9 cellular contexts compared by ENCODE assay signal in the genomic region with DNA sequence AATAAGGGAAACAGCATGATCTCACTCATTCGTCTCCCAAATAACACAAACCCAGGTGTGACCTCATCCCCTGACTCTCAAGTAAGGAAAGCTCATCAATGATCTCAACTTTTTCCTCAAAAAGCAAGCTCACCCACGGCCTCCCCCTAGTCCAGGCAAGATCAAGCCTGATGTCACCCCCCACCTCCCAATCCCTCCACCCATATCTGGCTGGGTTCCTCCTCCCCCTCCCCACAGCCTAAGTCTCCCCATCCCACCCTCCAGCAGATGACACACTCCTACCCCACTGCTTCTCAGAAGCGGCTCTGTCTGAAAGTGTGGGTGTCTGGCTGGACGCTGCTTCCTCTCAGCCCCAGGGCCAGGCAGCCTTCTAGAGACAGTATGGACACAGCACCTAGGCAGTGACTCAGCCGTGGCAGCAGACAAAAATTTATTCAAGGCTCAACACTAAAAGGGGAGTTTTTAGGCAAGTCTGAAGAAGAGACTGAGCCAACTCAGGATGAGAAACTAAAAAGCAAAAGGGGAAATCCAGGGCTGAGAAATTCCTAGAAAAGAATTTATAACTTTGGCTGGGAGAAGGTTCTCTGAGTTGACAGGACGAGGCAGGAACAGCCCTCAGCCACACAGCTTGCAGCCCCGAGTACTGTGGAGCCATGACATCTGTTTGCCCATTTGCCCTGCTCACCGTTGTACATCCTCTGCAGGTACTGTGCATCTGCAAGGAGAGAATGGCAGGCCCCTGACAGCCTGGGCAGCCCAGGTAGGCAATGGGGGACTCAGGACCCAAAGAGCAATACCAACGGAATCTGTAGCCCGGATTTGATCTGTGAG.
DNase-seq lines count a peak whose midpoint lies in the region; ATAC-seq and TF ChIP-seq lines count a peak whose summit lies in the region.
"Had no signal": no experiment of that assay in that cellular context is flagged by ENCODE, and none has a peak within 500 bp of the region (broad histone marks: within the 10 kb centered on the region; RNA-seq: fewer than 3 reads in every experiment).

No MANE protein-coding gene starts in this region.

- 58% methylated on average over 9 of the region's 10 CpGs for WGBS in SK-N-SH (ENCODE audit: low lambda C conversion rate)

- peaks cover 30% of the 10 kb centered on the region for H3K36me3 Mint-ChIP-seq in activated CD4-positive, alpha-beta T cell treated with anti-CD3 and anti-CD28 coated beads, Interleukin-2, amount 10 ng/mL, durations not matched to agents 24 days and 14 days (ENCODE audit: low read depth)
- peaks cover 3 to 9% of the 10 kb centered on the region in 2 donors for H3K36me3 Mint-ChIP-seq in stimulated activated naive B cell treated with anti-CD40 and anti-IgM and Interleukin-4, amounts not matched to agents 10 μg/mL and 1 μg/mL and 100 μg/mL, for 72 hours
- H3K36me3 Mint-ChIP-seq: memory B cell had no signal

- no peaks in the 10 kb centered on the region for H3K9me2 ChIP-seq in SK-N-SH

- no peaks in the 10 kb centered on the region for H3K27me3 ChIP-seq in SK-N-SH (ENCODE audit: insufficient read depth)

- H3K79me2 ChIP-seq in SK-N-SH (ENCODE audit: insufficient read depth) = no peaks in the 10 kb centered on the region

- no peak for TF ChIP-seq CTCF in SK-N-SH (IDR thresholded peaks at IDR 0.05)
- no peak for TF ChIP-seq CTCF in fibroblast of villous mesenchyme (IDR thresholded peaks at IDR 0.05; ENCODE audit: insufficient read depth, low read depth, low read length)

- no peaks in the 10 kb centered on the region for H3F3A ChIP-seq in SK-N-SH (replicated peaks; ENCODE audit: insufficient read depth)

- POLR2A ChIA-PET in SK-N-SH (lab: Yijun Ruan, JAX) = no interaction called here

- TF ChIP-seq RAD21 in SK-N-SH (IDR thresholded peaks at IDR 0.05; ENCODE audit: low read length) = no peak

- H3K4me1 ChIP-seq in SK-N-SH (ENCODE audit: control insufficient read depth in 1 of 2, insufficient read depth in 2 of 2, low read depth in 1 of 2, low read length in 1 of 2) = peaks cover 0 to 12% of the 10 kb centered on the region in 2 experiments; a peak in 1 of 4 replicates

- DNase-seq in SK-N-SH = no peak
- DNase-seq in activated CD4-positive, alpha-beta T cell treated with anti-CD3 and anti-CD28 coated beads, Interleukin-2, amount 10 ng/mL, durations not matched to agents 24 days and 14 days = peak; percentile 76
- peak; percentile 47 for DNase-seq in fibroblast of villous mesenchyme (ENCODE audit: low read depth)
- peak; percentile 36 for DNase-seq in stimulated activated naive B cell treated with anti-CD40 and anti-IgM and Interleukin-4, amounts not matched to agents 10 μg/mL and 1 μg/mL and 100 μg/mL, for 72 hours
- DNase-seq in left colon = no peak
- no peak for DNase-seq in HCEC 1CT

- intact Hi-C loops in activated CD4-positive, alpha-beta T cell treated with anti-CD3 and anti-CD28 coated beads, Interleukin-2, amount 10 ng/mL, durations not matched to agents 24 days and 14 days (cut with micrococcal nuclease) = loop anchor here (1.0 to 10.0 kb wide), 4 partner anchors 15 to 694 kb away; no protein-coding TSS in a partner anchor
- intact Hi-C loops in left colon (cut with DNase I, micrococcal nuclease) = no loop called here

- no peaks in the 10 kb centered on the region for H3K36me3 ChIP-seq in SK-N-SH (replicated peaks in 1 of 2; ENCODE audit: control insufficient read depth in 1 of 2, insufficient read depth in 2 of 2, low read length in 1 of 2)

- H3K4me3 Mint-ChIP-seq in activated CD4-positive, alpha-beta T cell treated with anti-CD3 and anti-CD28 coated beads, Interleukin-2, amount 10 ng/mL, durations not matched to agents 24 days and 14 days = peak overlapping the region; percentile 78
- H3K4me3 Mint-ChIP-seq in stimulated activated naive B cell treated with anti-CD40 and anti-IgM and Interleukin-4, amounts not matched to agents 10 μg/mL and 1 μg/mL and 100 μg/mL, for 72 hours = peak overlapping the region; percentile 79 to 82
- H3K4me3 Mint-ChIP-seq: memory B cell had no signal

- peaks cover 40% of the 10 kb centered on the region for H3K4me1 Mint-ChIP-seq in activated CD4-positive, alpha-beta T cell treated with anti-CD3 and anti-CD28 coated beads, Interleukin-2, amount 10 ng/mL, durations not matched to agents 24 days and 14 days
- peaks cover 22 to 32% of the 10 kb centered on the region in 2 donors for H3K4me1 Mint-ChIP-seq in stimulated activated naive B cell treated with anti-CD40 and anti-IgM and Interleukin-4, amounts not matched to agents 10 μg/mL and 1 μg/mL and 100 μg/mL, for 72 hours

- H3K27me3 Mint-ChIP-seq in activated CD4-positive, alpha-beta T cell treated with anti-CD3 and anti-CD28 coated beads, Interleukin-2, amount 10 ng/mL, durations not matched to agents 24 days and 14 days = no peaks in the 10 kb centered on the region
- no peaks in the 10 kb centered on the region for H3K27me3 Mint-ChIP-seq in stimulated activated naive B cell treated with anti-CD40 and anti-IgM and Interleukin-4, amounts not matched to agents 10 μg/mL and 1 μg/mL and 100 μg/mL, for 72 hours
- H3K27me3 Mint-ChIP-seq: memory B cell had no signal

- H2AFZ ChIP-seq in SK-N-SH (ENCODE audit: low read depth) = no peak overlapping the region; the same call in 1 of the 2 replicates

- H3K27ac Mint-ChIP-seq in activated CD4-positive, alpha-beta T cell treated with anti-CD3 and anti-CD28 coated beads, Interleukin-2, amount 10 ng/mL, durations not matched to agents 24 days and 14 days = peak overlapping the region; percentile 94
- peak overlapping the region; percentile 92 for H3K27ac Mint-ChIP-seq in stimulated activated naive B cell treated with anti-CD40 and anti-IgM and Interleukin-4, amounts not matched to agents 10 μg/mL and 1 μg/mL and 100 μg/mL, for 72 hours
- H3K27ac Mint-ChIP-seq: memory B cell had no signal

- ATAC-seq in SK-N-SH treated with all-trans-retinoic acid at 6 μM for 48 hours (peak; percentile 89), left colon (no peak), HG03521 (IDR thresholded peaks at IDR 0.05; ENCODE audit: unreplicated experiment) (no peak)
- ATAC-seq in stimulated activated naive B cell treated with anti-CD40 and anti-IgM and Interleukin-4, amounts not matched to agents 10 μg/mL and 1 μg/mL and 100 μg/mL, for 72 hours (replicated peaks) = peak; percentile 95

- no peaks in the 10 kb centered on the region for H4K20me1 ChIP-seq in SK-N-SH (ENCODE audit: insufficient read depth)

- peaks cover 4% of the 10 kb centered on the region for H3K9me3 Mint-ChIP-seq in activated CD4-positive, alpha-beta T cell treated with anti-CD3 and anti-CD28 coated beads, Interleukin-2, amount 10 ng/mL, durations not matched to agents 24 days and 14 days
- peaks cover 0 to 1% of the 10 kb centered on the region in 2 donors for H3K9me3 Mint-ChIP-seq in stimulated activated naive B cell treated with anti-CD40 and anti-IgM and Interleukin-4, amounts not matched to agents 10 μg/mL and 1 μg/mL and 100 μg/mL, for 72 hours
- H3K9me3 Mint-ChIP-seq: memory B cell had no signal

- H3K9ac ChIP-seq in SK-N-SH = no peak overlapping the region

- H3K4me3 ChIP-seq in SK-N-SH (ENCODE audit: low read depth in 2 of 2, low read length in 1 of 2) (no peak overlapping the region), fibroblast of villous mesenchyme (ENCODE audit: low read depth, low read length) (no peak overlapping the region)

- no peaks in the 10 kb centered on the region for H3K9me3 ChIP-seq in SK-N-SH

- no peak for TF ChIP-seq EP300 in SK-N-SH (IDR thresholded peaks at IDR 0.05; ENCODE audit: borderline replicate concordance in 1 of 2, low read depth in 1 of 2, low read length in 1 of 2)

- no peak overlapping the region; a peak in 1 of 4 replicates for H3K27ac ChIP-seq in SK-N-SH (ENCODE audit: low read depth in 2 of 2, low read length in 1 of 2)

- CTCF ChIA-PET in SK-N-SH (lab: Yijun Ruan, JAX) = interaction anchor here (1.9 kb wide), 1 partner anchor 24 kb away, joined by 9 read pairs; no protein-coding TSS in a partner anchor

- no peak overlapping the region; the same call in 1 of the 2 replicates for H3K4me2 ChIP-seq in SK-N-SH

TF ChIP-seq in SK-N-SH treated with all-trans-retinoic acid at 6 μM for 48 hours, 23 proteins besides CTCF, POLR2A, EP300 and RAD21 (continues in another document):
- TF ChIP-seq, protein P1, sequence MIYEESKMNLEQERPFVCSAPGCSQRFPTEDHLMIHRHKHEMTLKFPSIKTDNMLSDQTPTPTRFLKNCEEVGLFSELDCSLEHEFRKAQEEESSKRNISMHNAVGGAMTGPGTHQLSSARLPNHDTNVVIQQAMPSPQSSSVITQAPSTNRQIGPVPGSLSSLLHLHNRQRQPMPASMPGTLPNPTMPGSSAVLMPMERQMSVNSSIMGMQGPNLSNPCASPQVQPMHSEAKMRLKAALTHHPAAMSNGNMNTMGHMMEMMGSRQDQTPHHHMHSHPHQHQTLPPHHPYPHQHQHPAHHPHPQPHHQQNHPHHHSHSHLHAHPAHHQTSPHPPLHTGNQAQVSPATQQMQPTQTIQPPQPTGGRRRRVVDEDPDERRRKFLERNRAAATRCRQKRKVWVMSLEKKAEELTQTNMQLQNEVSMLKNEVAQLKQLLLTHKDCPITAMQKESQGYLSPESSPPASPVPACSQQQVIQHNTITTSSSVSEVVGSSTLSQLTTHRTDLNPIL (CRISPR knock-in tag; IDR thresholded peaks at IDR 0.05; ENCODE audit: low read depth) = no peak
- TF ChIP-seq TOX (CRISPR knock-in tag; IDR thresholded peaks at IDR 0.05; ENCODE audit: borderline replicate concordance) = no peak
- no peak for TF ChIP-seq ZFP3 (CRISPR knock-in tag; IDR thresholded peaks at IDR 0.05)
- TF ChIP-seq RARB (CRISPR knock-in tag; IDR thresholded peaks at IDR 0.05) = no peak
- TF ChIP-seq ZFP30 (CRISPR knock-in tag; IDR thresholded peaks at IDR 0.05) = no peak

TF ChIP-seq in SK-N-SH, 30 proteins besides CTCF, POLR2A, EP300 and RAD21 (continues in another document):
- TF ChIP-seq NRF1 (IDR thresholded peaks at IDR 0.05; ENCODE audit: low read depth, low read length) = no peak
- TF ChIP-seq, protein P2, sequence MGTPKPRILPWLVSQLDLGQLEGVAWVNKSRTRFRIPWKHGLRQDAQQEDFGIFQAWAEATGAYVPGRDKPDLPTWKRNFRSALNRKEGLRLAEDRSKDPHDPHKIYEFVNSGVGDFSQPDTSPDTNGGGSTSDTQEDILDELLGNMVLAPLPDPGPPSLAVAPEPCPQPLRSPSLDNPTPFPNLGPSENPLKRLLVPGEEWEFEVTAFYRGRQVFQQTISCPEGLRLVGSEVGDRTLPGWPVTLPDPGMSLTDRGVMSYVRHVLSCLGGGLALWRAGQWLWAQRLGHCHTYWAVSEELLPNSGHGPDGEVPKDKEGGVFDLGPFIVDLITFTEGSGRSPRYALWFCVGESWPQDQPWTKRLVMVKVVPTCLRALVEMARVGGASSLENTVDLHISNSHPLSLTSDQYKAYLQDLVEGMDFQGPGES (IDR thresholded peaks at IDR 0.05; ENCODE audit: low read depth, low read length) = no peak
- no peak for TF ChIP-seq ELF1 (IDR thresholded peaks at IDR 0.05)
- no peak for TF ChIP-seq GABPA (IDR thresholded peaks at IDR 0.05; ENCODE audit: low read depth)

Comparison
In these comparisons a context has a peak if more than half of its experiments do, and no peak if none do; other contexts are left out.
1. ATAC-seq: peak in SK-N-SH treated with all-trans-retinoic acid at 6 μM for 48 hours (single experiment) and stimulated activated naive B cell treated with anti-CD40 and anti-IgM and Interleukin-4, amounts not matched to agents 10 μg/mL and 1 μg/mL and 100 μg/mL, for 72 hours (2 of 2); none in left colon (single experiment) and HG03521 (single experiment).
2. DNase-seq: peak in activated CD4-positive, alpha-beta T cell treated with anti-CD3 and anti-CD28 coated beads, Interleukin-2, amount 10 ng/mL, durations not matched to agents 24 days and 14 days (single experiment), fibroblast of villous mesenchyme (single experiment) and stimulated activated naive B cell treated with anti-CD40 and anti-IgM and Interleukin-4, amounts not matched to agents 10 μg/mL and 1 μg/mL and 100 μg/mL, for 72 hours (single experiment); none in SK-N-SH (single experiment), left colon (0 of 2) and HCEC 1CT (single experiment).